In the genomic region with DNA sequence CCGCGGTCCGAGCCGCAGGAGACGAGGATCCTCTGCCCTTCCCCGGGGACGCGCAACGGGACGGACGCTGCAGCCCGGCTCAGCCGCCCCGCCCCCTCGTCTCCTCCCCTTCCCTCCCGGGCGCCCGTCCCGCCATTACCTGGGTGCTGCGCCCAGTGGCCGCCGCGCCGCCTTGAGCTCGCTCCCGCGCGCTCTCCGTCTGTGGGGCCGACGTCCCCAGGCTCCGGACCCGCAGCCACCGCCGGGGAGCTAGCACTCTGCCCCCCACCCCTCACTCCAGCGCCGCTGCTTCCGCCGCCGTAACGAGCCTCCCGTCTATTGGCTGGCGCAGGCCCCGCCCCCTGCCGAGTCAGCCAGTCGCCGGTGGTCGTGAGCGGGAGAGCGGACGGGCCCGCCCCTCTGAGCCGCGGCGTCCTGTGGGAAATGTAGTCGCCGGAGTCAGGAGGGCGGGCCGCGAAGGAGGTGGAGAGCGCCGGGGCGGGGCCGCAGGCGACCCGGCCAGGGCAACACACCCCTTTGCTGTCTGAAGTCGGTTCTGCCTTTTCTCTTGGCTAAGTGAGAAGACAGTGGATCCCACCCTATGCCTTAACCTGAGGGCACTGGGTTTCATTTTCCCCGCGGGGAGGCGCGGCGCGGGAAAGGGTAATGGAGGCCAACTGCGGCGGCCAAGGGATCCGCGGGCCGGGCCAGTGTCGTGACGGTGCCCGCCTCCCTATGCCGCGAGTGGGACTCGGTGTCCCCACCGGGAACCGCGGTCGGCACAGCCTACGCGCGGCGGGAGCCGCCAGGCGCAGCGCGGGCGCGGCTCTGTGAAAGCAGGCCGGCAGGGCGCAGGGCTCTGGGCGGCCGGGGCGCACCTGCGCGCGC, we compare ENCODE assay signal across 1 cellular context.
A peak's percentile ranks its signal among the peaks of the same experiment; 100 is the strongest.
TF ChIP-seq lines count a peak whose summit lies in the region.

A gene (minus strand): TSS at position 259 of the 867 bp plus-strand sequence. CDS start 1,767 bp downstream, outside the sequence.

TF ChIP-seq in HepG2, 621 proteins besides CTCF, POLR2A, EP300 and RAD21 (continued from another document and continues in another):
- TF ChIP-seq, protein P1, sequence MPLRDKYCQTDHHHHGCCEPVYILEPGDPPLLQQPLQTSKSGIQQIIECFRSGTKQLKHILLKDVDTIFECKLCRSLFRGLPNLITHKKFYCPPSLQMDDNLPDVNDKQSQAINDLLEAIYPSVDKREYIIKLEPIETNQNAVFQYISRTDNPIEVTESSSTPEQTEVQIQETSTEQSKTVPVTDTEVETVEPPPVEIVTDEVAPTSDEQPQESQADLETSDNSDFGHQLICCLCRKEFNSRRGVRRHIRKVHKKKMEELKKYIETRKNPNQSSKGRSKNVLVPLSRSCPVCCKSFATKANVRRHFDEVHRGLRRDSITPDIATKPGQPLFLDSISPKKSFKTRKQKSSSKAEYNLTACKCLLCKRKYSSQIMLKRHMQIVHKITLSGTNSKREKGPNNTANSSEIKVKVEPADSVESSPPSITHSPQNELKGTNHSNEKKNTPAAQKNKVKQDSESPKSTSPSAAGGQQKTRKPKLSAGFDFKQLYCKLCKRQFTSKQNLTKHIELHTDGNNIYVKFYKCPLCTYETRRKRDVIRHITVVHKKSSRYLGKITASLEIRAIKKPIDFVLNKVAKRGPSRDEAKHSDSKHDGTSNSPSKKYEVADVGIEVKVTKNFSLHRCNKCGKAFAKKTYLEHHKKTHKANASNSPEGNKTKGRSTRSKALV (CRISPR knock-in tag; IDR thresholded peaks at IDR 0.05), result peak; percentile 86
- TF ChIP-seq SALL2 (CRISPR knock-in tag; IDR thresholded peaks at IDR 0.05), result no peak; the same call in 1 of the 2 replicates
- TF ChIP-seq TEAD2 (CRISPR knock-in tag; IDR thresholded peaks at IDR 0.05), result no peak
- peak; percentile 18; the same call in 1 of the 2 replicates for TF ChIP-seq BCL6 (CRISPR knock-in tag; IDR thresholded peaks at IDR 0.05)
- TF ChIP-seq ZEB1 (IDR thresholded peaks at IDR 0.05; ENCODE audit: insufficient replicate concordance, low read depth), result no peak
- TF ChIP-seq, protein P2, sequence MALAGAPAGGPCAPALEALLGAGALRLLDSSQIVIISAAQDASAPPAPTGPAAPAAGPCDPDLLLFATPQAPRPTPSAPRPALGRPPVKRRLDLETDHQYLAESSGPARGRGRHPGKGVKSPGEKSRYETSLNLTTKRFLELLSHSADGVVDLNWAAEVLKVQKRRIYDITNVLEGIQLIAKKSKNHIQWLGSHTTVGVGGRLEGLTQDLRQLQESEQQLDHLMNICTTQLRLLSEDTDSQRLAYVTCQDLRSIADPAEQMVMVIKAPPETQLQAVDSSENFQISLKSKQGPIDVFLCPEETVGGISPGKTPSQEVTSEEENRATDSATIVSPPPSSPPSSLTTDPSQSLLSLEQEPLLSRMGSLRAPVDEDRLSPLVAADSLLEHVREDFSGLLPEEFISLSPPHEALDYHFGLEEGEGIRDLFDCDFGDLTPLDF (CRISPR knock-in tag; IDR thresholded peaks at IDR 0.05), result peak; percentile 20; the same call in 1 of the 2 replicates
- peak; percentile 72 for TF ChIP-seq ZNF607 (CRISPR knock-in tag; IDR thresholded peaks at IDR 0.05; ENCODE audit: borderline replicate concordance)
- TF ChIP-seq SMARCC2 (IDR thresholded peaks at IDR 0.05), result no peak
- TF ChIP-seq, protein P3, sequence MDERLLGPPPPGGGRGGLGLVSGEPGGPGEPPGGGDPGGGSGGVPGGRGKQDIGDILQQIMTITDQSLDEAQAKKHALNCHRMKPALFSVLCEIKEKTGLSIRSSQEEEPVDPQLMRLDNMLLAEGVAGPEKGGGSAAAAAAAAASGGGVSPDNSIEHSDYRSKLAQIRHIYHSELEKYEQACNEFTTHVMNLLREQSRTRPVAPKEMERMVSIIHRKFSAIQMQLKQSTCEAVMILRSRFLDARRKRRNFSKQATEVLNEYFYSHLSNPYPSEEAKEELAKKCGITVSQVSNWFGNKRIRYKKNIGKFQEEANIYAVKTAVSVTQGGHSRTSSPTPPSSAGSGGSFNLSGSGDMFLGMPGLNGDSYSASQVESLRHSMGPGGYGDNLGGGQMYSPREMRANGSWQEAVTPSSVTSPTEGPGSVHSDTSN (CRISPR knock-in tag; IDR thresholded peaks at IDR 0.05), result no peak
- no peak for TF ChIP-seq BHLHE40 (IDR thresholded peaks at IDR 0.05; ENCODE audit: low read length)
- no peak for TF ChIP-seq ZNF253 (CRISPR knock-in tag; IDR thresholded peaks at IDR 0.05; ENCODE audit: borderline replicate concordance)
- TF ChIP-seq, protein P4, sequence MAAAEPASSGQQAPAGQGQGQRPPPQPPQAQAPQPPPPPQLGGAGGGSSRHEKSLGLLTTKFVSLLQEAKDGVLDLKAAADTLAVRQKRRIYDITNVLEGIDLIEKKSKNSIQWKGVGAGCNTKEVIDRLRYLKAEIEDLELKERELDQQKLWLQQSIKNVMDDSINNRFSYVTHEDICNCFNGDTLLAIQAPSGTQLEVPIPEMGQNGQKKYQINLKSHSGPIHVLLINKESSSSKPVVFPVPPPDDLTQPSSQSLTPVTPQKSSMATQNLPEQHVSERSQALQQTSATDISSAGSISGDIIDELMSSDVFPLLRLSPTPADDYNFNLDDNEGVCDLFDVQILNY (CRISPR knock-in tag; conservative IDR thresholded peaks at IDR 0.05), result no peak
- TF ChIP-seq ZNF292 (CRISPR knock-in tag; IDR thresholded peaks at IDR 0.05; ENCODE audit: borderline replicate concordance, low read depth), result no peak
- TF ChIP-seq, protein P5, sequence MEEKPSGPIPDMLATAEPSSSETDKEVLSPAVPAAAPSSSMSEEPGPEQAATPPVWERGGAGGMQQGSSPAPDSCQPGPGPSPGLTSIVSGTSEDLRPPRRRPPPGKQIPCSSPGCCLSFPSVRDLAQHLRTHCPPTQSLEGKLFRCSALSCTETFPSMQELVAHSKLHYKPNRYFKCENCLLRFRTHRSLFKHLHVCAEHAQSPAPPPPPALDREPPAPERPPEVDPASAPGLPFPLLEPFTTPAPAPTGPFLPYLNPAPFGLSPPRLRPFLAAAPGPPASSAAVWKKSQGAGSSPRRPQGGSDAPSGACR (CRISPR knock-in tag; IDR thresholded peaks at IDR 0.05), result no peak
- 0 out of 2 replicates have a peak, but pooled peaks have one; percentile 78 for TF ChIP-seq NFE2L1 (CRISPR knock-in tag; IDR thresholded peaks at IDR 0.05; ENCODE audit: borderline replicate concordance)
- TF ChIP-seq, protein P6, sequence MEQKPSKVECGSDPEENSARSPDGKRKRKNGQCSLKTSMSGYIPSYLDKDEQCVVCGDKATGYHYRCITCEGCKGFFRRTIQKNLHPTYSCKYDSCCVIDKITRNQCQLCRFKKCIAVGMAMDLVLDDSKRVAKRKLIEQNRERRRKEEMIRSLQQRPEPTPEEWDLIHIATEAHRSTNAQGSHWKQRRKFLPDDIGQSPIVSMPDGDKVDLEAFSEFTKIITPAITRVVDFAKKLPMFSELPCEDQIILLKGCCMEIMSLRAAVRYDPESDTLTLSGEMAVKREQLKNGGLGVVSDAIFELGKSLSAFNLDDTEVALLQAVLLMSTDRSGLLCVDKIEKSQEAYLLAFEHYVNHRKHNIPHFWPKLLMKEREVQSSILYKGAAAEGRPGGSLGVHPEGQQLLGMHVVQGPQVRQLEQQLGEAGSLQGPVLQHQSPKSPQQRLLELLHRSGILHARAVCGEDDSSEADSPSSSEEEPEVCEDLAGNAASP (CRISPR knock-in tag; IDR thresholded peaks at IDR 0.05; ENCODE audit: borderline replicate concordance), result no peak
- no peak for TF ChIP-seq GPN1 (CRISPR knock-in tag; IDR thresholded peaks at IDR 0.05; ENCODE audit: borderline replicate concordance)
- peak; percentile 59 for TF ChIP-seq SALL1 (CRISPR knock-in tag; IDR thresholded peaks at IDR 0.05)
- TF ChIP-seq JUND (CRISPR knock-in tag; IDR thresholded peaks at IDR 0.05), result no peak
- no peak for TF ChIP-seq MAFK (conservative IDR thresholded peaks at IDR 0.05 in 1 of 2, IDR thresholded peaks at IDR 0.05 in 1 of 2; ENCODE audit: low read length in 2 of 2)
- TF ChIP-seq, protein P7, sequence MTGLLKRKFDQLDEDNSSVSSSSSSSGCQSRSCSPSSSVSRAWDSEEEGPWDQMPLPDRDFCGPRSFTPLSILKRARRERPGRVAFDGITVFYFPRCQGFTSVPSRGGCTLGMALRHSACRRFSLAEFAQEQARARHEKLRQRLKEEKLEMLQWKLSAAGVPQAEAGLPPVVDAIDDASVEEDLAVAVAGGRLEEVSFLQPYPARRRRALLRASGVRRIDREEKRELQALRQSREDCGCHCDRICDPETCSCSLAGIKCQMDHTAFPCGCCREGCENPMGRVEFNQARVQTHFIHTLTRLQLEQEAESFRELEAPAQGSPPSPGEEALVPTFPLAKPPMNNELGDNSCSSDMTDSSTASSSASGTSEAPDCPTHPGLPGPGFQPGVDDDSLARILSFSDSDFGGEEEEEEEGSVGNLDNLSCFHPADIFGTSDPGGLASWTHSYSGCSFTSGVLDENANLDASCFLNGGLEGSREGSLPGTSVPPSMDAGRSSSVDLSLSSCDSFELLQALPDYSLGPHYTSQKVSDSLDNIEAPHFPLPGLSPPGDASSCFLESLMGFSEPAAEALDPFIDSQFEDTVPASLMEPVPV (CRISPR knock-in tag; IDR thresholded peaks at IDR 0.05), result peak; percentile 56; the same call in 1 of the 2 replicates
- peak; percentile 62 for TF ChIP-seq ZFY (CRISPR knock-in tag; IDR thresholded peaks at IDR 0.05)
- no peak for TF ChIP-seq ZKSCAN5 (CRISPR knock-in tag; IDR thresholded peaks at IDR 0.05)
- TF ChIP-seq ZNF670 (CRISPR knock-in tag; IDR thresholded peaks at IDR 0.05; ENCODE audit: borderline replicate concordance), result 0 out of 2 replicates have a peak, but pooled peaks have one; percentile 47
- peak; percentile 53; the same call in 1 of the 2 replicates for TF ChIP-seq ZNF775 (CRISPR knock-in tag; IDR thresholded peaks at IDR 0.05; ENCODE audit: borderline replicate concordance)
- TF ChIP-seq ZNF207 (IDR thresholded peaks at IDR 0.05; ENCODE audit: borderline replicate concordance), result no peak
- no peak for TF ChIP-seq MED13 (CRISPR knock-in tag; IDR thresholded peaks at IDR 0.05)
- no peak; the same call in 1 of the 2 replicates for TF ChIP-seq ZNF264 (CRISPR knock-in tag; IDR thresholded peaks at IDR 0.05)
- TF ChIP-seq ZNF274 (CRISPR knock-in tag; IDR thresholded peaks at IDR 0.05), result peak; percentile 36; the same call in 1 of the 2 replicates
- TF ChIP-seq ZNF761 (CRISPR knock-in tag; conservative IDR thresholded peaks at IDR 0.05), result peak; percentile 69; the same call in 1 of the 2 replicates
- TF ChIP-seq, protein P8, sequence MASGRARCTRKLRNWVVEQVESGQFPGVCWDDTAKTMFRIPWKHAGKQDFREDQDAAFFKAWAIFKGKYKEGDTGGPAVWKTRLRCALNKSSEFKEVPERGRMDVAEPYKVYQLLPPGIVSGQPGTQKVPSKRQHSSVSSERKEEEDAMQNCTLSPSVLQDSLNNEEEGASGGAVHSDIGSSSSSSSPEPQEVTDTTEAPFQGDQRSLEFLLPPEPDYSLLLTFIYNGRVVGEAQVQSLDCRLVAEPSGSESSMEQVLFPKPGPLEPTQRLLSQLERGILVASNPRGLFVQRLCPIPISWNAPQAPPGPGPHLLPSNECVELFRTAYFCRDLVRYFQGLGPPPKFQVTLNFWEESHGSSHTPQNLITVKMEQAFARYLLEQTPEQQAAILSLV (CRISPR knock-in tag; IDR thresholded peaks at IDR 0.05; ENCODE audit: borderline replicate concordance), result peak; percentile 10; the same call in 1 of the 2 replicates
- TF ChIP-seq SETDB1 (CRISPR knock-in tag; IDR thresholded peaks at IDR 0.05; ENCODE audit: borderline replicate concordance), result no peak
- peak; percentile 81 for TF ChIP-seq SAP130 (CRISPR knock-in tag; IDR thresholded peaks at IDR 0.05; ENCODE audit: low read depth)
- TF ChIP-seq ZNF713 (CRISPR knock-in tag; IDR thresholded peaks at IDR 0.05), result peak; percentile 87; the same call in 1 of the 2 replicates
- TF ChIP-seq ZBTB21 (CRISPR knock-in tag; IDR thresholded peaks at IDR 0.05), result peak; percentile 26; the same call in 1 of the 2 replicates
- TF ChIP-seq GFI1 (CRISPR knock-in tag; IDR thresholded peaks at IDR 0.05; ENCODE audit: borderline replicate concordance), result no peak; the same call in 1 of the 2 replicates
- peak; percentile 66; the same call in 1 of the 2 replicates for TF ChIP-seq KDM5A (IDR thresholded peaks at IDR 0.05; ENCODE audit: borderline replicate concordance, low read length)
- TF ChIP-seq ZNF225 (CRISPR knock-in tag; IDR thresholded peaks at IDR 0.05), result 0 out of 2 replicates have a peak, but pooled peaks have one; percentile 47
- peak; percentile 73; the same call in 1 of the 2 replicates for TF ChIP-seq NFKB2 (CRISPR knock-in tag; IDR thresholded peaks at IDR 0.05; ENCODE audit: borderline replicate concordance)
- TF ChIP-seq, protein P9, sequence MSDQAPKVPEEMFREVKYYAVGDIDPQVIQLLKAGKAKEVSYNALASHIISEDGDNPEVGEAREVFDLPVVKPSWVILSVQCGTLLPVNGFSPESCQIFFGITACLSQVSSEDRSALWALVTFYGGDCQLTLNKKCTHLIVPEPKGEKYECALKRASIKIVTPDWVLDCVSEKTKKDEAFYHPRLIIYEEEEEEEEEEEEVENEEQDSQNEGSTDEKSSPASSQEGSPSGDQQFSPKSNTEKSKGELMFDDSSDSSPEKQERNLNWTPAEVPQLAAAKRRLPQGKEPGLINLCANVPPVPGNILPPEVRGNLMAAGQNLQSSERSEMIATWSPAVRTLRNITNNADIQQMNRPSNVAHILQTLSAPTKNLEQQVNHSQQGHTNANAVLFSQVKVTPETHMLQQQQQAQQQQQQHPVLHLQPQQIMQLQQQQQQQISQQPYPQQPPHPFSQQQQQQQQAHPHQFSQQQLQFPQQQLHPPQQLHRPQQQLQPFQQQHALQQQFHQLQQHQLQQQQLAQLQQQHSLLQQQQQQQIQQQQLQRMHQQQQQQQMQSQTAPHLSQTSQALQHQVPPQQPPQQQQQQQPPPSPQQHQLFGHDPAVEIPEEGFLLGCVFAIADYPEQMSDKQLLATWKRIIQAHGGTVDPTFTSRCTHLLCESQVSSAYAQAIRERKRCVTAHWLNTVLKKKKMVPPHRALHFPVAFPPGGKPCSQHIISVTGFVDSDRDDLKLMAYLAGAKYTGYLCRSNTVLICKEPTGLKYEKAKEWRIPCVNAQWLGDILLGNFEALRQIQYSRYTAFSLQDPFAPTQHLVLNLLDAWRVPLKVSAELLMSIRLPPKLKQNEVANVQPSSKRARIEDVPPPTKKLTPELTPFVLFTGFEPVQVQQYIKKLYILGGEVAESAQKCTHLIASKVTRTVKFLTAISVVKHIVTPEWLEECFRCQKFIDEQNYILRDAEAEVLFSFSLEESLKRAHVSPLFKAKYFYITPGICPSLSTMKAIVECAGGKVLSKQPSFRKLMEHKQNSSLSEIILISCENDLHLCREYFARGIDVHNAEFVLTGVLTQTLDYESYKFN (CRISPR knock-in tag; conservative IDR thresholded peaks at IDR 0.05), result peak; percentile 57; the same call in 1 of the 2 replicates
- TF ChIP-seq ZNF263 (CRISPR knock-in tag; IDR thresholded peaks at IDR 0.05), result no peak
- TF ChIP-seq CBX2 (IDR thresholded peaks at IDR 0.05; ENCODE audit: low read depth, low read length), result no peak
- TF ChIP-seq CBX2 (CRISPR knock-in tag; IDR thresholded peaks at IDR 0.05; ENCODE audit: low read depth), result no peak
- TF ChIP-seq TBX3 (IDR thresholded peaks at IDR 0.05; ENCODE audit: borderline replicate concordance), result no peak
- no peak for TF ChIP-seq RORA (CRISPR knock-in tag; IDR thresholded peaks at IDR 0.05)
- TF ChIP-seq SPEN (CRISPR knock-in tag; IDR thresholded peaks at IDR 0.05; ENCODE audit: low read depth), result peak; percentile 54
- TF ChIP-seq PITX1 (CRISPR knock-in tag; IDR thresholded peaks at IDR 0.05), result peak; percentile 38; the same call in 1 of the 2 replicates
- TF ChIP-seq NR1H2 (CRISPR knock-in tag; IDR thresholded peaks at IDR 0.05; ENCODE audit: borderline replicate concordance, low read depth), result no peak
- no peak; the same call in 1 of the 2 replicates for TF ChIP-seq HNF4G (IDR thresholded peaks at IDR 0.05; ENCODE audit: borderline replicate concordance, low read depth, low read length)
- no peak for TF ChIP-seq HNF4G (CRISPR knock-in tag; IDR thresholded peaks at IDR 0.05; ENCODE audit: borderline replicate concordance, low read depth)
- TF ChIP-seq HDAC1 (CRISPR knock-in tag; IDR thresholded peaks at IDR 0.05), result peak; percentile 78
- TF ChIP-seq ZNF326 (CRISPR knock-in tag; IDR thresholded peaks at IDR 0.05; ENCODE audit: borderline replicate concordance), result no peak
